In the genomic region with DNA sequence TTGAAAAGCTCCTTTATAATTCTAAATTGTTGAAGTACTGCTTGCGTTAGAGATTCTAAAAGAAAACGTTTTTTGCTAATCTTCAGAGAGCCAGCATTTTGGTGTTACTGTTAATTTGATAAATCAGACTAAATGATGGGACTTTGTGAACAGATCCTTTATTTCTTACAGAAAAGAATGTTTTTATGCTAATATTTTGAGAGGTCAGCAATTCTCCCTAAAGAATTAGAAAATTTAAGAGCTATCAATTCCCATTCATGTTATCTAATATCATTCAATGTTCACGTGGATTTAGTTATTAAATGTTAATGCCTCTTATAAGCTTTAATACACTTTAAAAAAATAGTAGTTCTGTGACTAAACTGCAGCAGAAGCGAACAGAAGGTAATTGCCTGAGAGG, we compare ENCODE assay signal across 16 cellular contexts. TPM values are rescaled to one million over a fixed set of nuclear protein-coding genes. Genes with fewer than 3 reads are reported as not detected.
DNase-seq lines count a peak whose midpoint lies in the region; ATAC-seq and TF ChIP-seq lines count a peak whose summit lies in the region.
"Had no signal": no experiment of that assay in that cellular context is flagged by ENCODE, and none has a peak within 500 bp of the region (broad histone marks: within the 10 kb centered on the region; RNA-seq: fewer than 3 reads in every experiment).

No MANE protein-coding gene starts in this region.

- peak overlapping the region; percentile 21 for H3K4me3 Mint-ChIP-seq in activated CD4-positive, alpha-beta memory T cell treated with anti-CD3 and anti-CD28 coated beads, Interleukin-2, amount 10 ng/mL, durations not matched to agents 7 days and 5 days
- H3K4me3 Mint-ChIP-seq in activated CD4-positive, alpha-beta memory T cell treated with anti-CD3 and anti-CD28 coated beads for 36 hours, result no peak overlapping the region
- peak overlapping the region; percentile 26 for H3K4me3 Mint-ChIP-seq in activated T-helper 17 cell treated with anti-CD3 and anti-CD28 coated beads, Interleukin-2, amount 50 U/mL, for 72 hours
- H3K4me3 Mint-ChIP-seq in osteocyte (ENCODE audit: unreplicated experiment), result peak overlapping the region; percentile 6

- WGBS in sigmoid colon, 2 donors, result 88 to 93% methylated on average over 4 of the region's 4 CpGs

- H3K9me2 ChIP-seq in Karpas-422 (replicated peaks; ENCODE audit: insufficient read depth, low read length), result no peaks in the 10 kb centered on the region

- peaks cover 24% of the 10 kb centered on the region for H3K4me1 ChIP-seq in Karpas-422 (ENCODE audit: low read length)
- H3K4me1 ChIP-seq in sigmoid colon, result peaks cover 0 to 18% (median 14%) of the 10 kb centered on the region in 4 donors

- no peak overlapping the region for H3K27ac ChIP-seq in Karpas-422 (ENCODE audit: low read length)
- H3K27ac ChIP-seq in sigmoid colon, result no peak overlapping the region

- no peak for ATAC-seq in activated T-helper 17 cell treated with anti-CD3 and anti-CD28 coated beads, Interleukin-2, amount 50 U/mL, for 72 hours (replicated peaks)

- H3K27ac Mint-ChIP-seq in activated CD4-positive, alpha-beta memory T cell treated with anti-CD3 and anti-CD28 coated beads, Interleukin-2, amount 10 ng/mL, durations not matched to agents 7 days and 5 days, result no peak overlapping the region
- no peak overlapping the region for H3K27ac Mint-ChIP-seq in activated CD4-positive, alpha-beta memory T cell treated with anti-CD3 and anti-CD28 coated beads for 36 hours
- H3K27ac Mint-ChIP-seq in activated T-helper 17 cell treated with anti-CD3 and anti-CD28 coated beads, Interleukin-2, amount 50 U/mL, for 72 hours, result no peak overlapping the region
- no peak overlapping the region for H3K27ac Mint-ChIP-seq in osteocyte (ENCODE audit: unreplicated experiment)
- H3K27ac Mint-ChIP-seq: HFFc6 had no signal

- peaks cover 19% of the 10 kb centered on the region for H3K9me3 Mint-ChIP-seq in activated CD4-positive, alpha-beta memory T cell treated with anti-CD3 and anti-CD28 coated beads, Interleukin-2, amount 10 ng/mL, durations not matched to agents 7 days and 5 days
- peaks cover 21% of the 10 kb centered on the region for H3K9me3 Mint-ChIP-seq in activated CD4-positive, alpha-beta memory T cell treated with anti-CD3 and anti-CD28 coated beads for 36 hours
- peaks cover 12% of the 10 kb centered on the region for H3K9me3 Mint-ChIP-seq in activated T-helper 17 cell treated with anti-CD3 and anti-CD28 coated beads, Interleukin-2, amount 50 U/mL, for 72 hours
- H3K9me3 Mint-ChIP-seq in osteocyte (ENCODE audit: unreplicated experiment), result no peaks in the 10 kb centered on the region

- H3K27me3 ChIP-seq in Karpas-422 (ENCODE audit: low read length) (no peaks in the 10 kb centered on the region), sigmoid colon (no peaks in the 10 kb centered on the region)

- H2AFZ ChIP-seq in Karpas-422 (ENCODE audit: low read length), result no peak overlapping the region

- DNase-seq in activated CD4-positive, alpha-beta memory T cell treated with anti-CD3 and anti-CD28 coated beads, Interleukin-2, amount 10 ng/mL, durations not matched to agents 7 days and 5 days, result no peak
- DNase-seq in activated CD4-positive, alpha-beta memory T cell treated with anti-CD3 and anti-CD28 coated beads for 36 hours, result no peak
- DNase-seq in Karpas-422, result no peak
- no peak for DNase-seq in osteocyte (ENCODE audit: extremely low spot score, unreplicated experiment)
- no peak for DNase-seq in NCI-H187 treated with DMSO at 0.1 percent for 48 hours (lab: John Stamatoyannopoulos, UW)
- no peak for DNase-seq in NCI-H748 (lab: John Stamatoyannopoulos, UW; ENCODE audit: unreplicated experiment)
- no peak for DNase-seq in sigmoid colon
- DNase-seq: 8988T, COR-L47, HFFc6, NCI-H187, NCI-H2171, NCI-H446 treated with DMSO at 0.1 percent for 48 hours, NCI-H774, SHP77 had no signal

- no peaks in the 10 kb centered on the region for H3K27me3 Mint-ChIP-seq in activated CD4-positive, alpha-beta memory T cell treated with anti-CD3 and anti-CD28 coated beads, Interleukin-2, amount 10 ng/mL, durations not matched to agents 7 days and 5 days
- H3K27me3 Mint-ChIP-seq in activated CD4-positive, alpha-beta memory T cell treated with anti-CD3 and anti-CD28 coated beads for 36 hours, result no peaks in the 10 kb centered on the region
- no peaks in the 10 kb centered on the region for H3K27me3 Mint-ChIP-seq in activated T-helper 17 cell treated with anti-CD3 and anti-CD28 coated beads, Interleukin-2, amount 50 U/mL, for 72 hours
- no peaks in the 10 kb centered on the region for H3K27me3 Mint-ChIP-seq in osteocyte (ENCODE audit: unreplicated experiment)

- POLR2A ChIA-PET in activated CD4-positive, alpha-beta memory T cell treated with anti-CD3 and anti-CD28 coated beads, Interleukin-2, amount 10 ng/mL, durations not matched to agents 7 days and 5 days (lab: Charles Lee), result no interaction called here
- POLR2A ChIA-PET in activated CD4-positive, alpha-beta memory T cell treated with anti-CD3 and anti-CD28 coated beads for 36 hours (lab: Charles Lee), result no interaction called here

- H3K36me3 Mint-ChIP-seq in activated CD4-positive, alpha-beta memory T cell treated with anti-CD3 and anti-CD28 coated beads, Interleukin-2, amount 10 ng/mL, durations not matched to agents 7 days and 5 days (ENCODE audit: low read depth), result peaks cover 58% of the 10 kb centered on the region
- peaks cover 36% of the 10 kb centered on the region for H3K36me3 Mint-ChIP-seq in activated CD4-positive, alpha-beta memory T cell treated with anti-CD3 and anti-CD28 coated beads for 36 hours
- peaks cover 64% of the 10 kb centered on the region for H3K36me3 Mint-ChIP-seq in activated T-helper 17 cell treated with anti-CD3 and anti-CD28 coated beads, Interleukin-2, amount 50 U/mL, for 72 hours (ENCODE audit: low read depth)
- H3K36me3 Mint-ChIP-seq in osteocyte (ENCODE audit: unreplicated experiment), result peaks cover 17% of the 10 kb centered on the region

- no peak for TF ChIP-seq CTCF in osteocyte (IDR thresholded peaks at IDR 0.05)
- TF ChIP-seq CTCF in sigmoid colon (IDR thresholded peaks at IDR 0.05), result no peak

- H3K9me3 ChIP-seq in Karpas-422 (ENCODE audit: low read length), result peaks cover 15% of the 10 kb centered on the region
- no peaks in the 10 kb centered on the region for H3K9me3 ChIP-seq in sigmoid colon

- peaks cover 35% of the 10 kb centered on the region for H3K36me3 ChIP-seq in Karpas-422 (ENCODE audit: insufficient read depth, low read length)
- peaks cover 0 to 35% (median 17%) of the 10 kb centered on the region in 4 donors for H3K36me3 ChIP-seq in sigmoid colon

- TF ChIP-seq POLR2A in sigmoid colon (IDR thresholded peaks at IDR 0.05), result no peak

- CTCF ChIA-PET in activated CD4-positive, alpha-beta memory T cell treated with anti-CD3 and anti-CD28 coated beads, Interleukin-2, amount 10 ng/mL, durations not matched to agents 7 days and 5 days (lab: Charles Lee), result interaction anchor here (0.7 to 1.3 kb wide), 2 partner anchors 459 to 1183 kb away, joined by 3 read pairs; a partner anchor contains a TSS
- CTCF ChIA-PET in activated CD4-positive, alpha-beta memory T cell treated with anti-CD3 and anti-CD28 coated beads for 36 hours (lab: Charles Lee), result interaction anchor here (0.9 kb wide), 1 partner anchor 55 kb away, joined by 3 read pairs; a partner anchor contains a TSS

- peak overlapping the region; percentile 39 for H3K4me2 ChIP-seq in Karpas-422 (ENCODE audit: low read depth, low read length, poor library complexity, severe bottlenecking)

- H3K4me3 ChIP-seq in Karpas-422 (ENCODE audit: low read length) (no peak overlapping the region), sigmoid colon (no peak overlapping the region)

- peaks cover 49% of the 10 kb centered on the region for H3K79me2 ChIP-seq in Karpas-422 (ENCODE audit: low read length)

- intact Hi-C loops in activated CD4-positive, alpha-beta memory T cell treated with anti-CD3 and anti-CD28 coated beads for 36 hours (cut with micrococcal nuclease), result loop anchor here (5.0 to 10.0 kb wide), 2 partner anchors 165 to 1262 kb away; a partner anchor contains a TSS
- intact Hi-C loops in sigmoid colon (cut with DNase I), result loop anchor here (5.0 kb wide), 1 partner anchor 460 kb away; a partner anchor contains a TSS

- H3K4me1 Mint-ChIP-seq in activated CD4-positive, alpha-beta memory T cell treated with anti-CD3 and anti-CD28 coated beads, Interleukin-2, amount 10 ng/mL, durations not matched to agents 7 days and 5 days, result peaks cover 39% of the 10 kb centered on the region
- peaks cover 32% of the 10 kb centered on the region for H3K4me1 Mint-ChIP-seq in activated CD4-positive, alpha-beta memory T cell treated with anti-CD3 and anti-CD28 coated beads for 36 hours (ENCODE audit: low read depth)
- H3K4me1 Mint-ChIP-seq in activated T-helper 17 cell treated with anti-CD3 and anti-CD28 coated beads, Interleukin-2, amount 50 U/mL, for 72 hours, result peaks cover 15% of the 10 kb centered on the region
- peaks cover 20% of the 10 kb centered on the region for H3K4me1 Mint-ChIP-seq in osteocyte (ENCODE audit: unreplicated experiment)

- H4K20me1 ChIP-seq in Karpas-422 (ENCODE audit: insufficient read depth, low read depth, low read length), result no peaks in the 10 kb centered on the region

- no peak for TF ChIP-seq EP300 in sigmoid colon (IDR thresholded peaks at IDR 0.05)

- H3K9ac ChIP-seq in Karpas-422 (ENCODE audit: low read length), result no peak overlapping the region

RNA-seq across cellular contexts. Expression of a gene that starts 2.4 kb away (rescaled TPM):
- total RNA-seq in activated CD4-positive, alpha-beta memory T cell treated with anti-CD3 and anti-CD28 coated beads, Interleukin-2, amount 10 ng/mL, durations not matched to agents 7 days and 5 days, result 10 to 100 TPM; 26.4 to 28.6 TPM
- 10 to 100 TPM; 26.5 to 27.6 TPM for total RNA-seq in activated CD4-positive, alpha-beta memory T cell treated with anti-CD3 and anti-CD28 coated beads for 36 hours
- 25.9 and 31.1 TPM in 2 replicates for total RNA-seq in Karpas-422 (2014; rRNA removed; shearing (Covaris generic); ENCODE audit: low replicate concordance)
- total RNA-seq in activated T-helper 17 cell treated with anti-CD3 and anti-CD28 coated beads, Interleukin-2, amount 50 U/mL, for 72 hours, result 10 to 100 TPM; 24.4 to 25.4 TPM
- total RNA-seq in osteocyte (22.7 and 23.7 TPM in 2 replicates), sigmoid colon (10 to 100 TPM; 16.3 to 21.8 (median 17.7) TPM)
- 10 to 100 TPM in 2 of 3 donors, 1 to 10 TPM in 1; 8.4 to 11.8 (median 10.8) TPM for polyA plus RNA-seq in sigmoid colon

RNA-seq across cellular contexts. Expression of a gene that starts 54.5 kb away (rescaled TPM):
- total RNA-seq in activated CD4-positive, alpha-beta memory T cell treated with anti-CD3 and anti-CD28 coated beads, Interleukin-2, amount 10 ng/mL, durations not matched to agents 7 days and 5 days, result under 1 TPM; 0.45 to 0.85 TPM
- 1 to 10 TPM in 1 of 2 experiments, under 1 TPM in 1; 0.61 to 1.2 TPM for total RNA-seq in activated CD4-positive, alpha-beta memory T cell treated with anti-CD3 and anti-CD28 coated beads for 36 hours
- 4.2 and 9.4 TPM in 2 replicates for total RNA-seq in Karpas-422 (2014; rRNA removed; shearing (Covaris generic); ENCODE audit: low replicate concordance)
- total RNA-seq in activated T-helper 17 cell treated with anti-CD3 and anti-CD28 coated beads, Interleukin-2, amount 50 U/mL, for 72 hours, result under 1 TPM in 1 of 2 donors, not detected in 1; 0.04 TPM
- 18.0 and 21.0 TPM in 2 replicates for total RNA-seq in osteocyte
- total RNA-seq in sigmoid colon, result 10 to 100 TPM in 2 of 4 donors, 1 to 10 TPM in 2; 7.7 to 14.6 (median 10.9) TPM
- polyA plus RNA-seq in sigmoid colon, result 1 to 10 TPM; 1.8 to 4.3 (median 2.1) TPM
